Comparison of ENCODE assay signal across 22 cellular contexts in the genomic region with DNA sequence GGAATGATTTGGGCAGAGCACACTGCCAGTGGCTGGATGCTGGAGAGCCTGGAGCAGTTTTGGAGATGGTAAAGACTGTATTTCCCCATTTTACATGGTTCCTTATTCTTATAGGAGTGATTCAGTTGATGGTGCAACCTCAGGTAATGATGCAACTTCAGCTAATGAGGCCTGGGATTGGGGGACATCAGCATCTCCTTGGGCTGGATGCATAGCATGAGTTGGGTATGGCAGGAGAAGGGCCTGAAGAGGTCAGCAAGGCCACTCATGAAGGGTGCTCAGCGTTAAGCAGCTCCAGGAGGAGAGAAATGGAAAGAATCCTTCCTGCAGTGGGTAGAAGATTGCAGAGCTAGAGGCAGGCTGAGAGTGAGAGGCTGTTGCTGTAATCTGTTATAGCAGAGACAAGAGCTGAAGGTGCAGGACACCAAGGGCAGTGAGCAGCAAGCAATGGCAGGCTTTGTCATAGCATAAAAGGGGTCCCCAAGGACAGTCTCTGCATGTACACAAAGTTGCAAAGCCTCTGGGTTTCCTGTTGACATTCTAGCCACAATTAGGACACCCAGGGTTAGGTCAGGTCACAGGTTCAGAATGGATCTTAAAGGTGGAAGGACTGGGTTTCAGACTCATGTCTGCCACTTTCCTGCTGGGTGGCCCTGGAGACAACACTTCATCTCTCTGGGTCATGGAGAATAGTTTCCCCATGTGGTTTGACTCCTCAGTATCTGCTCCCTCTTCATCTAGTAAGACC. TPM values are rescaled to one million over a fixed set of nuclear protein-coding genes. Genes with fewer than 3 reads are reported as not detected.
A peak's percentile ranks its signal among the peaks of the same experiment; 100 is the strongest.
DNase-seq lines count a peak whose midpoint lies in the region; ATAC-seq and TF ChIP-seq lines count a peak whose summit lies in the region.
"Had no signal": no experiment of that assay in that cellular context is flagged by ENCODE, and none has a peak within 500 bp of the region (broad histone marks: within the 10 kb centered on the region; RNA-seq: fewer than 3 reads in every experiment).

No MANE protein-coding gene starts in this region.

- H3K9me3 ChIP-seq in Peyer's patch = no peaks in the 10 kb centered on the region

- no peak overlapping the region for H3K27ac ChIP-seq in Peyer's patch
- H3K27ac ChIP-seq: hepatocyte, RWPE1 had no signal

- H3K4me1 Mint-ChIP-seq in immature natural killer cell = peaks cover 24 to 28% of the 10 kb centered on the region in 2 donors

- peak overlapping the region in 4 of 5 donors; percentile 17 to 31 (median 24) for H3K4me3 Mint-ChIP-seq in immature natural killer cell
- H3K4me3 Mint-ChIP-seq: central memory CD8-positive, alpha-beta T cell; GM23338 had no signal

- no peak for TF ChIP-seq CTCF in Peyer's patch (IDR thresholded peaks at IDR 0.05)

- peak; percentile 96 to 98 for DNase-seq in AML-193 (lab: John Stamatoyannopoulos, UW)
- peak; percentile 28 for DNase-seq in GF-D8 (lab: John Stamatoyannopoulos, UW)
- DNase-seq in SIG-M5 (lab: John Stamatoyannopoulos, UW) = peak; percentile 62
- peak in 1 of 3 donors; percentile 26 for DNase-seq in immature natural killer cell
- no peak for DNase-seq in Peyer's patch
- DNase-seq in SHP77 (lab: John Stamatoyannopoulos, UW) = no peak
- DNase-seq: amygdala; effector CD4-positive, alpha-beta T cell; kidney; midbrain; NCI-H1417; NCI-H2171 treated with DMSO at 0.1 percent for 48 hours; NCI-H82; nucleus accumbens; stimulated activated CD4-positive, alpha-beta T cell treated with anti-CD3 and anti-CD28 coated beads, Interleukin-2, amount 100 ng/mL, for 24 hours; substantia nigra had no signal

- peaks cover 0 to 4% (median 0%) of the 10 kb centered on the region in 3 donors for H3K36me3 Mint-ChIP-seq in immature natural killer cell

- H3K4me1 ChIP-seq in Peyer's patch = no peaks in the 10 kb centered on the region

- H3K4me3 ChIP-seq in Peyer's patch = no peak overlapping the region
- H3K4me3 ChIP-seq: GM23338, hepatocyte had no signal

- no peaks in the 10 kb centered on the region for H3K27me3 ChIP-seq in Peyer's patch
- H3K27me3 ChIP-seq: hepatocyte had no signal

- peaks cover 0 to 12% (median 10%) of the 10 kb centered on the region in 3 donors for H3K27me3 Mint-ChIP-seq in immature natural killer cell (ENCODE audit: low read depth in 3 of 3)

- H3K9me3 Mint-ChIP-seq in immature natural killer cell = no peaks in the 10 kb centered on the region
- H3K9me3 Mint-ChIP-seq: central memory CD8-positive, alpha-beta T cell; GM23338 had no signal

- ATAC-seq in HG02852 (IDR thresholded peaks at IDR 0.05; ENCODE audit: unreplicated experiment) (no peak), HG02981 (IDR thresholded peaks at IDR 0.05; ENCODE audit: unreplicated experiment) (no peak)
- ATAC-seq: GM23338 had no signal

- peak overlapping the region in 3 of 6 donors; percentile 13 to 74 (median 65) for H3K27ac Mint-ChIP-seq in immature natural killer cell
- H3K27ac Mint-ChIP-seq: GM23338 had no signal

- no peaks in the 10 kb centered on the region for H3K36me3 ChIP-seq in Peyer's patch

- TF ChIP-seq POLR2A in Peyer's patch (IDR thresholded peaks at IDR 0.05) = no peak

RNA-seq across cellular contexts. Expression of a gene that starts 29.5 kb away (rescaled TPM):
- 10 to 100 TPM; 34.3 to 68.6 (median 38.4) TPM for polyA plus RNA-seq in immature natural killer cell
- 10 to 100 TPM; 48.7 to 69.4 (median 56.7) TPM for total RNA-seq in Peyer's patch

Comparison
In these comparisons a context has a peak if more than half of its experiments do, and no peak if none do; other contexts are left out.
1. DNase-seq: peak in AML-193 (2 of 2), GF-D8 (single experiment) and SIG-M5 (single experiment); none in Peyer's patch (0 of 3) and SHP77 (0 of 2).